8 cellular contexts compared by ENCODE assay signal in genomic region chr16:49282690-49283375, GRCh38. TPM values are rescaled to one million over a fixed set of nuclear protein-coding genes. Genes with fewer than 3 reads are reported as not detected.
DNase-seq lines count a peak whose midpoint lies in the region; ATAC-seq, FAIRE-seq and TF ChIP-seq lines count a peak whose summit lies in the region.

No MANE protein-coding gene starts in this region.

- in situ Hi-C loops in HepG2 (cut with HindIII; ENCODE audit: extremely low pct_ligation_motif_present, low pct_unique_long_range_greater_than_20kb): no loop called here

- TF ChIP-seq CTCF in HepG2 (CRISPR knock-in tag; IDR thresholded peaks at IDR 0.05): no peak
- TF ChIP-seq CTCF in thyroid gland (IDR thresholded peaks at IDR 0.05): no peak

- BruUV-seq in HepG2 (replicated peaks; lab: Mats Ljungman, UMichigan): no TSS peak

- H3K27me3 ChIP-seq in HepG2 (ENCODE audit: control insufficient read depth in 1 of 2, insufficient read depth in 2 of 2, low read length in 2 of 2) (peaks cover 4 to 63% of the 10 kb centered on the region in 2 experiments; a peak in 4 of 5 replicates), thyroid gland (peaks cover 25% of the 10 kb centered on the region)

- H3K9me3 Mint-ChIP-seq in activated T-cell treated with anti-CD3 and anti-CD28 coated beads, Interleukin-2, amount 50 U/mL, for 24 hours: no peaks in the 10 kb centered on the region
- H3K9me3 Mint-ChIP-seq in activated T-helper 1 cell treated with anti-CD3 and anti-CD28 coated beads, Interleukin-12 subunit alpha, Interleukin-12 subunit beta, Interleukin-2, Interleukin-4 antibody, amounts not matched to agents 30 ng/mL and 10 ng/mL and 1 ng/mL, durations not matched to agents 14 hours and 24 hours and 36 hours: no peaks in the 10 kb centered on the region

- H3K27me3 Mint-ChIP-seq in activated T-cell treated with anti-CD3 and anti-CD28 coated beads, Interleukin-2, amount 50 U/mL, for 24 hours: peaks cover 76% of the 10 kb centered on the region
- H3K27me3 Mint-ChIP-seq in activated T-helper 1 cell treated with anti-CD3 and anti-CD28 coated beads, Interleukin-12 subunit alpha, Interleukin-12 subunit beta, Interleukin-2, Interleukin-4 antibody, amounts not matched to agents 30 ng/mL and 10 ng/mL and 1 ng/mL, durations not matched to agents 14 hours and 24 hours and 36 hours (ENCODE audit: insufficient read depth): peaks cover 54% of the 10 kb centered on the region

- H3K4me3 Mint-ChIP-seq in activated T-cell treated with anti-CD3 and anti-CD28 coated beads, Interleukin-2, amount 50 U/mL, for 24 hours: peak overlapping the region; percentile 47
- peak overlapping the region; percentile 60 for H3K4me3 Mint-ChIP-seq in activated T-helper 1 cell treated with anti-CD3 and anti-CD28 coated beads, Interleukin-12 subunit alpha, Interleukin-12 subunit beta, Interleukin-2, Interleukin-4 antibody, amounts not matched to agents 30 ng/mL and 10 ng/mL and 1 ng/mL, durations not matched to agents 14 hours and 24 hours and 36 hours

- H3K36me3 Mint-ChIP-seq in activated T-cell treated with anti-CD3 and anti-CD28 coated beads, Interleukin-2, amount 50 U/mL, for 24 hours (ENCODE audit: low read depth): no peaks in the 10 kb centered on the region
- no peaks in the 10 kb centered on the region for H3K36me3 Mint-ChIP-seq in activated T-helper 1 cell treated with anti-CD3 and anti-CD28 coated beads, Interleukin-12 subunit alpha, Interleukin-12 subunit beta, Interleukin-2, Interleukin-4 antibody, amounts not matched to agents 30 ng/mL and 10 ng/mL and 1 ng/mL, durations not matched to agents 14 hours and 24 hours and 36 hours (ENCODE audit: low read depth)

- CTCF ChIA-PET in HepG2 (lab: Yijun Ruan, JAX; ENCODE audit: low intra/inter-chr PET ratio, low total read pairs): no interaction called here

- H3K4me3 ChIP-seq in HepG2 (replicated peaks in 1 of 3; ENCODE audit: insufficient read depth in 1 of 3, low read depth in 2 of 3, low read length in 3 of 3): no peak overlapping the region
- H3K4me3 ChIP-seq in thyroid gland (replicated peaks in 1 of 3): peak overlapping the region in 1 of 3 donors; percentile 19

- H3K79me2 ChIP-seq in HepG2 (ENCODE audit: insufficient read depth, low read length): no peaks in the 10 kb centered on the region

- no peak overlapping the region for H3K27ac Mint-ChIP-seq in activated T-cell treated with anti-CD3 and anti-CD28 coated beads, Interleukin-2, amount 50 U/mL, for 24 hours
- no peak overlapping the region for H3K27ac Mint-ChIP-seq in activated T-helper 1 cell treated with anti-CD3 and anti-CD28 coated beads, Interleukin-12 subunit alpha, Interleukin-12 subunit beta, Interleukin-2, Interleukin-4 antibody, amounts not matched to agents 30 ng/mL and 10 ng/mL and 1 ng/mL, durations not matched to agents 14 hours and 24 hours and 36 hours

- H3K4me1 ChIP-seq in HepG2 (ENCODE audit: insufficient read depth, low read length) (no peaks in the 10 kb centered on the region), thyroid gland (peaks cover 13 to 42% of the 10 kb centered on the region in 2 donors)

- H3K4me2 ChIP-seq in HepG2 (ENCODE audit: low read depth, low read length): no peak overlapping the region

- TF ChIP-seq RAD21 in HepG2 (CRISPR knock-in tag; IDR thresholded peaks at IDR 0.05): no peak

- ATAC-seq in HepG2: peak; percentile 83
- no peak for ATAC-seq in GM18870 (IDR thresholded peaks at IDR 0.05; ENCODE audit: unreplicated experiment)

- H3K36me3 ChIP-seq in HepG2 (replicated peaks in 1 of 2; ENCODE audit: control insufficient read depth in 1 of 2, insufficient read depth in 2 of 2, low read length in 2 of 2) (no peaks in the 10 kb centered on the region), thyroid gland (no peaks in the 10 kb centered on the region)

- no peak for FAIRE-seq in HepG2 (lab: Jason Lieb, UNC)

- H3K4me1 Mint-ChIP-seq in activated T-cell treated with anti-CD3 and anti-CD28 coated beads, Interleukin-2, amount 50 U/mL, for 24 hours (ENCODE audit: low read depth): peaks cover 13% of the 10 kb centered on the region
- no peaks in the 10 kb centered on the region for H3K4me1 Mint-ChIP-seq in activated T-helper 1 cell treated with anti-CD3 and anti-CD28 coated beads, Interleukin-12 subunit alpha, Interleukin-12 subunit beta, Interleukin-2, Interleukin-4 antibody, amounts not matched to agents 30 ng/mL and 10 ng/mL and 1 ng/mL, durations not matched to agents 14 hours and 24 hours and 36 hours (ENCODE audit: low read depth)

- no peak overlapping the region for H2AFZ ChIP-seq in HepG2 (ENCODE audit: low read length)

- DNase-seq in activated T-cell treated with anti-CD3 and anti-CD28 coated beads, Interleukin-2, amount 50 U/mL, for 24 hours: no peak
- DNase-seq in activated T-cell treated with anti-CD3 and anti-CD28 coated beads for 4 hours (no peak), HepG2 (ENCODE audit: low spot score) (peak; percentile 12), thyroid gland (peak; percentile 44 to 45), AG20443 (ENCODE audit: low spot score) (no peak), glomerular visceral epithelial cell (ENCODE audit: extremely low spot score) (no peak)
- no peak for DNase-seq in activated T-helper 1 cell treated with anti-CD3 and anti-CD28 coated beads, Interleukin-12 subunit alpha, Interleukin-12 subunit beta, Interleukin-2, Interleukin-4 antibody, amounts not matched to agents 30 ng/mL and 10 ng/mL and 1 ng/mL, durations not matched to agents 14 hours and 24 hours and 36 hours (ENCODE audit: low spot score)

- no peaks in the 10 kb centered on the region for H4K20me1 ChIP-seq in HepG2 (ENCODE audit: insufficient read depth, low read length)

- H3K9me3 ChIP-seq in HepG2 (ENCODE audit: low read length) (no peaks in the 10 kb centered on the region), thyroid gland (no peaks in the 10 kb centered on the region)

- intact Hi-C loops in activated T-helper 1 cell treated with anti-CD3 and anti-CD28 coated beads, Interleukin-12 subunit alpha, Interleukin-12 subunit beta, Interleukin-2, Interleukin-4 antibody, amounts not matched to agents 30 ng/mL and 10 ng/mL and 1 ng/mL, durations not matched to agents 14 hours and 24 hours and 36 hours (cut with micrococcal nuclease): loop anchor here (10.0 kb wide), 1 partner anchor 1872 kb away; the partner anchor contains the start of gene SALL1
- intact Hi-C loops in HepG2 (cut with micrococcal nuclease; ENCODE audit: unreplicated experiment) (no loop called here), thyroid gland (cut with DNase I) (no loop called here)

- TF ChIP-seq EP300 in HepG2 (IDR thresholded peaks at IDR 0.05; ENCODE audit: low read depth in 2 of 2, low read length in 2 of 2) (no peak), HepG2 (CRISPR knock-in tag; IDR thresholded peaks at IDR 0.05; ENCODE audit: borderline replicate concordance) (no peak)

- no peak overlapping the region for H3K9ac ChIP-seq in HepG2 (ENCODE audit: insufficient read depth, low read depth, low read length)

- H3K27ac ChIP-seq in HepG2 (ENCODE audit: extremely low read length, insufficient read depth, low read length) (no peak overlapping the region), thyroid gland (no peak overlapping the region)

- POLR2A ChIA-PET in HepG2 (lab: Yijun Ruan, JAX): no interaction called here

- TF ChIP-seq POLR2A in HepG2 (IDR thresholded peaks at IDR 0.05; ENCODE audit: insufficient read depth in 1 of 2, low read depth in 2 of 2, low read length in 2 of 2): no peak
- no peak for TF ChIP-seq POLR2A in thyroid gland (IDR thresholded peaks at IDR 0.05)

- 18% methylated on average over 41 of the region's 49 CpGs for WGBS in HepG2 (ENCODE audit: low lambda C conversion rate)
- WGBS in thyroid gland, 2 donors: 2% methylated on average over 29 to 49 of the region's 49 CpGs

TF ChIP-seq in HepG2, 621 proteins besides CTCF, POLR2A, EP300 and RAD21 (continues in another document):
- TF ChIP-seq EZH2 (conservative IDR thresholded peaks at IDR 0.05; ENCODE audit: low read depth, low read length) (peak; percentile 85; the same call in 1 of the 2 replicates), MAX (IDR thresholded peaks at IDR 0.05) (no peak), POLR2AphosphoS5 (IDR thresholded peaks at IDR 0.05; ENCODE audit: low read depth, low read length) (no peak), HNRNPLL (IDR thresholded peaks at IDR 0.05; ENCODE audit: low read depth, low read length, poor library complexity, severe bottlenecking) (peak; percentile 92), CBFB (CRISPR knock-in tag; IDR thresholded peaks at IDR 0.05) (no peak)

RNA-seq across cellular contexts. Expression of gene CBLN1, which starts 1.2 kb away (rescaled TPM):
- not detected in 2 replicates for total RNA-seq in activated T-helper 1 cell treated with anti-CD3 and anti-CD28 coated beads, Interleukin-12 subunit alpha, Interleukin-12 subunit beta, Interleukin-2, Interleukin-4 antibody, amounts not matched to agents 30 ng/mL and 10 ng/mL and 1 ng/mL, durations not matched to agents 14 hours and 24 hours and 36 hours
- total RNA-seq in HepG2 (2016; rRNA removed; fragmentation: Illumina TruSeq; extraction: Trizol) (not detected in 2 replicates), thyroid gland (1 to 10 TPM in 1 of 4 donors, not detected in 3; 1.0 TPM)
- total RNA-seq in HepG2 (2016; cell fraction: cytosol; rRNA removed; fragmentation: Illumina TruSeq; extraction: Trizol; ENCODE audit: low read depth): not detected in 2 replicates
- not detected in 2 replicates for total RNA-seq in HepG2 (2016; cell fraction: insoluble cytoplasmic fraction; rRNA removed; fragmentation: Illumina TruSeq; extraction: Trizol)
- not detected in 2 replicates for total RNA-seq in HepG2 (2016; cell fraction: membrane; rRNA removed; fragmentation: Illumina TruSeq; extraction: Trizol)
- total RNA-seq in HepG2 (2016; cell fraction: nucleus; rRNA removed; fragmentation: Illumina TruSeq; extraction: Trizol): not detected in 2 replicates
- polyA plus RNA-seq in HepG2 (2011; rRNA removed): not detected in 2 replicates
- not detected in 2 replicates for polyA plus RNA-seq in HepG2 (2011; cell fraction: cytosol; rRNA removed)
- not detected in 2 replicates for polyA plus RNA-seq in HepG2 (2011; cell fraction: nucleus; rRNA removed)
- not detected in 2 replicates for polyA plus RNA-seq in HepG2 (2012)
- not detected in 2 replicates for polyA plus RNA-seq in HepG2 (2016; cell fraction: cytosol; fragmentation: Illumina TruSeq; extraction: Trizol; ENCODE audit: low read depth)
- polyA plus RNA-seq in HepG2 (2016; cell fraction: insoluble cytoplasmic fraction; fragmentation: Illumina TruSeq; extraction: Trizol; ENCODE audit: low read depth): not detected in 2 replicates
- not detected in 2 replicates for polyA plus RNA-seq in HepG2 (2016; cell fraction: membrane; fragmentation: Illumina TruSeq; extraction: Trizol; ENCODE audit: low read depth)
- not detected in 2 replicates for polyA plus RNA-seq in HepG2 (2016; cell fraction: nucleus; fragmentation: Illumina TruSeq; extraction: Trizol; ENCODE audit: insufficient read depth, low read depth)
- polyA minus RNA-seq in HepG2 (2011; rRNA and poly(A)+ RNA removed; ENCODE audit: low replicate concordance): not detected in 2 replicates
- not detected in 2 replicates for polyA minus RNA-seq in HepG2 (2011; cell fraction: cytosol; rRNA and poly(A)+ RNA removed)
- not detected in 2 replicates for polyA minus RNA-seq in HepG2 (2011; cell fraction: nucleus; rRNA and poly(A)+ RNA removed)

Comparison
In these comparisons a context has a peak if more than half of its experiments do, and no peak if none do; other contexts are left out.
1. DNase-seq: peak in HepG2 (single experiment) and thyroid gland (2 of 2); none in activated T-cell treated with anti-CD3 and anti-CD28 coated beads, Interleukin-2, amount 50 U/mL, for 24 hours (single experiment), activated T-cell treated with anti-CD3 and anti-CD28 coated beads for 4 hours (single experiment), activated T-helper 1 cell treated with anti-CD3 and anti-CD28 coated beads, Interleukin-12 subunit alpha, Interleukin-12 subunit beta, Interleukin-2, Interleukin-4 antibody, amounts not matched to agents 30 ng/mL and 10 ng/mL and 1 ng/mL, durations not matched to agents 14 hours and 24 hours and 36 hours (single experiment), AG20443 (single experiment) and glomerular visceral epithelial cell (single experiment).